Comparison of ENCODE assay signal across 1 cellular context in the genomic region with DNA sequence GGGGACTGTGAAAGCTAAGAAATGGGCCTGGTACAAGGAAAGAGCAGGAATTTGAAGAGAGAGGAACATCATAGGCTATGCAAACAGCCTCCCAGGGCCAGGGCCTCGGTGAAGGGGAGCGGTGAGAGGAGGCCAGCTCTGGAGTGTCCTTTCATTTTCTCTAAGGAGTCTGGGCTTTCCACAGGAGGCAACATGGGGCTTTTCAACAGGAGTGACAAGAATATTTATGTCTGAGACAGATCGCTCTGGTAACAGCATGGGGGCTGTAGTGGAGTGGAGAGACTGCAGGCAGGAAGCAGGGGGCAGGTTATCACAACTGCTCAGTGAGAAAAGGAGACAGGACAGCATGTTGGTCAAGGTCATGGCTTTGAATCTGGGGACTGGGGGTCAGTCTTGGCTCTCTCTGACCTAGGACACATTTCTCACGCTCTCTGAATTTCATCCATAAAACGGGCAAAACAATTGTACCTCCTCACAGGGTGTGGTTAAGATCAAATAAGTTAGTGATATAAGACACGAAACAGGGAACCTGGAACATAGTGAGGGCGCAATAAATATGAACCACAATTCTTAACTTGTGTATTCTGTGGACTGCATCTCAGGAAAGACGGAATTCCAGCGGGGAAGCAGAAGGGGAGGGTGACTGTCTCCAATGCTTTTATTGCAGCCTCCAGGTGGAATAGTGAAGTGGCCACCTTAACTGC.
TF ChIP-seq lines count a peak whose summit lies in the region.

No MANE protein-coding gene starts in this region.

TF ChIP-seq in IMR-90, 13 proteins besides CTCF, POLR2A, EP300 and RAD21:
- TF ChIP-seq RCOR1 (IDR thresholded peaks at IDR 0.05; ENCODE audit: insufficient replicate concordance, low read length) (no peak), FOS (IDR thresholded peaks at IDR 0.05; ENCODE audit: low read depth, low read length) (no peak), CHD1 (IDR thresholded peaks at IDR 0.05; ENCODE audit: low read depth, low read length) (no peak), BHLHE40 (IDR thresholded peaks at IDR 0.05; ENCODE audit: low read depth, low read length) (no peak), MAFK (IDR thresholded peaks at IDR 0.05; ENCODE audit: low read depth, low read length) (no peak), SMC3 (IDR thresholded peaks at IDR 0.05; ENCODE audit: low read depth, low read length) (no peak), MAZ (IDR thresholded peaks at IDR 0.05; ENCODE audit: borderline replicate concordance, low read depth, low read length) (no peak), RFX5 (IDR thresholded peaks at IDR 0.05; ENCODE audit: low read depth, low read length) (no peak)
TF ChIP-seq in IMR-90: peak in this region for 0.
